ENCODE assay signal across 22 cellular contexts in genomic region chr3:162332344-162332743, GRCh38.
"Had no signal": no experiment of that assay in that cellular context is flagged by ENCODE, and none has a peak within 500 bp of the region (broad histone marks: within the 10 kb centered on the region; RNA-seq: fewer than 3 reads in every experiment).

No MANE protein-coding gene starts in this region.

- DNase-seq: dermis blood vessel endothelial cell; esophagus squamous epithelium; heart left ventricle; hippocampal formation; left colon; left ventricle myocardium superior; mesenchymal stem cell; midbrain; naive B cell; nephron progenitor cell; spleen; stimulated activated CD4-positive, alpha-beta T cell treated with anti-CD3 and anti-CD28 coated beads, Interleukin-15, amount 100 ng/mL, for 24 hours; stimulated activated CD4-positive, alpha-beta T cell treated with anti-CD3 and anti-CD28 coated beads, Interleukin-2, amount 100 ng/mL, for 24 hours; stimulated activated CD4-positive, alpha-beta T cell treated with anti-CD3 and anti-CD28 coated beads, Interleukin-4, amount 100 ng/mL, for 4 hours; stimulated activated naive B cell treated with anti-CD40 and anti-IgM and Interleukin-4, amounts not matched to agents 10 μg/mL and 1 μg/mL and 100 μg/mL, for 72 hours; stimulated activated naive CD8-positive, alpha-beta T cell treated with anti-CD3 and anti-CD28 coated beads, Interleukin-15, amount 100 ng/mL, for 72 hours; testis; upper lobe of right lung had no signal

- ATAC-seq: heart left ventricle; left colon; left ventricle myocardium superior; sciatic nerve; stimulated activated naive B cell treated with anti-CD40 and anti-IgM and Interleukin-4, amounts not matched to agents 10 μg/mL and 1 μg/mL and 100 μg/mL, for 72 hours; stimulated activated naive CD8-positive, alpha-beta T cell treated with anti-CD3 and anti-CD28 coated beads, Interleukin-15, amount 100 ng/mL, for 72 hours; upper lobe of right lung had no signal

- H3K4me3 ChIP-seq: esophagus squamous epithelium, heart left ventricle, lung, spleen, testis, tibial nerve, upper lobe of right lung, vagina had no signal
